In genomic region chr3:101809178-101810022, GRCh38 we compare ENCODE assay signal across 1 cellular context.
TF ChIP-seq lines count a peak whose summit lies in the region.

No MANE protein-coding gene starts in this region.

TF ChIP-seq in HEK293, 187 proteins besides CTCF, POLR2A, EP300 and RAD21 (continued from another document):
- TF ChIP-seq ZNF449 (tag by site-specific recombination; IDR thresholded peaks at IDR 0.05) = no peak
- TF ChIP-seq BCL11A (tag by site-specific recombination; IDR thresholded peaks at IDR 0.05; ENCODE audit: low read depth) = no peak
